8 cellular contexts compared by ENCODE assay signal in genomic region chr6:52598123-52598823, GRCh38. TPM values are rescaled to one million over a fixed set of nuclear protein-coding genes. Genes with fewer than 3 reads are reported as not detected.
A peak's percentile ranks its signal among the peaks of the same experiment; 100 is the strongest.
DNase-seq lines count a peak whose midpoint lies in the region; ATAC-seq and TF ChIP-seq lines count a peak whose summit lies in the region.

No MANE protein-coding gene starts in this region.

- H3K27ac ChIP-seq in DOHH2 (ENCODE audit: low read depth, low read length) (no peak overlapping the region), lower lobe of right lung (no peak overlapping the region), subcutaneous abdominal adipose tissue (ENCODE audit: low read depth, low read length) (no peak overlapping the region)

- H3K27me3 ChIP-seq in DOHH2 (ENCODE audit: control insufficient read depth, low read length) (no peaks in the 10 kb centered on the region), lower lobe of right lung (ENCODE audit: low read depth) (no peaks in the 10 kb centered on the region), subcutaneous abdominal adipose tissue (ENCODE audit: control insufficient read depth in 5 of 5, insufficient read depth in 4 of 5, low read length in 5 of 5) (no peaks in the 10 kb centered on the region)

- H3K4me3 ChIP-seq in DOHH2 (ENCODE audit: low read length) (0 out of 2 replicates have a peak overlapping the region, but pooled peaks have one; percentile 8), lower lobe of right lung (no peak overlapping the region), subcutaneous abdominal adipose tissue (ENCODE audit: low read depth in 1 of 5, low read length in 5 of 5) (peak overlapping the region in 3 of 5 donors; percentile 13 to 60 (median 47))

- H3K9me2 ChIP-seq in DOHH2 (replicated peaks; ENCODE audit: control insufficient read depth, low read length), result no peaks in the 10 kb centered on the region

- DNase-seq in RPMI7951 (ENCODE audit: low read depth) (peak; percentile 91), dermis microvascular lymphatic vessel endothelial cell (ENCODE audit: low read depth in 2 of 2) (peak; percentile 33 to 68), lower lobe of right lung (no peak)

- H3K4me1 ChIP-seq in DOHH2 (ENCODE audit: control insufficient read depth, low read length), result peaks cover 39% of the 10 kb centered on the region
- peaks cover 27% of the 10 kb centered on the region for H3K4me1 ChIP-seq in lower lobe of right lung
- H3K4me1 ChIP-seq in subcutaneous abdominal adipose tissue (ENCODE audit: control insufficient read depth in 5 of 5, insufficient read depth in 5 of 5, low read length in 5 of 5), result peaks cover 4 to 34% (median 24%) of the 10 kb centered on the region in 5 donors

- H4K20me1 ChIP-seq in DOHH2 (ENCODE audit: control insufficient read depth, insufficient read depth, low read depth, low read length), result no peaks in the 10 kb centered on the region

- H3K9ac ChIP-seq in subcutaneous abdominal adipose tissue (ENCODE audit: low read length in 5 of 5), result peak overlapping the region in 1 of 5 donors; percentile 57

- peak; percentile 31 for ATAC-seq in HG03432 (IDR thresholded peaks at IDR 0.05; ENCODE audit: unreplicated experiment)
- peak; percentile 68 to 81 for ATAC-seq in lower lobe of right lung
- ATAC-seq in HG03097 (IDR thresholded peaks at IDR 0.05; ENCODE audit: low FRiP score, unreplicated experiment), result no peak
- no peak for ATAC-seq in GM21717 (IDR thresholded peaks at IDR 0.05; ENCODE audit: unreplicated experiment)

- intact Hi-C loops in lower lobe of right lung (cut with DNase I), result no loop called here

- TF ChIP-seq CTCF in DOHH2 (IDR thresholded peaks at IDR 0.05; ENCODE audit: low read depth, low read length, poor library complexity, severe bottlenecking) (peak; percentile 76), lower lobe of right lung (IDR thresholded peaks at IDR 0.05) (peak; percentile 64)

- H3K9me3 ChIP-seq in DOHH2 (ENCODE audit: control insufficient read depth, insufficient read depth, low read length) (no peaks in the 10 kb centered on the region), lower lobe of right lung (no peaks in the 10 kb centered on the region), subcutaneous abdominal adipose tissue (ENCODE audit: control insufficient read depth in 5 of 5, low read length in 5 of 5) (no peaks in the 10 kb centered on the region)

- H3K4me2 ChIP-seq in DOHH2 (ENCODE audit: low read length), result peak overlapping the region; percentile 47

- no peaks in the 10 kb centered on the region for H3K79me2 ChIP-seq in DOHH2 (ENCODE audit: control insufficient read depth, low read length)

- H3K36me3 ChIP-seq in DOHH2 (ENCODE audit: control insufficient read depth, low read length) (no peaks in the 10 kb centered on the region), lower lobe of right lung (no peaks in the 10 kb centered on the region), subcutaneous abdominal adipose tissue (ENCODE audit: control insufficient read depth in 5 of 5, insufficient read depth in 5 of 5, low read length in 5 of 5) (no peaks in the 10 kb centered on the region)

- peaks cover 2% of the 10 kb centered on the region; the same call in 1 of the 2 replicates for H3F3A ChIP-seq in DOHH2 (ENCODE audit: control insufficient read depth, insufficient read depth)

RNA-seq across cellular contexts. Expression of gene TRAM2, which starts 21.4 kb away (rescaled TPM):
- total RNA-seq in RPMI7951 (2014; rRNA removed; shearing (Covaris generic)), result 56.2 and 58.0 TPM in 2 replicates
- 12.6 and 13.5 TPM in 2 replicates for total RNA-seq in dermis microvascular lymphatic vessel endothelial cell
- 21.9 TPM for total RNA-seq in lower lobe of right lung

Comparison
In these comparisons a context has a peak if more than half of its experiments do, and no peak if none do; other contexts are left out.
1. ATAC-seq: peak in HG03432 (single experiment) and lower lobe of right lung (2 of 2); none in HG03097 (single experiment) and GM21717 (single experiment).